Comparison of ENCODE assay signal across 1 cellular context in genomic region chr7:33463131-33463530, GRCh38.
TF ChIP-seq lines count a peak whose summit lies in the region.

No MANE protein-coding gene starts in this region.

TF ChIP-seq in IMR-90, 13 proteins besides CTCF, POLR2A, EP300 and RAD21:
- no peak for TF ChIP-seq FOS (IDR thresholded peaks at IDR 0.05; ENCODE audit: low read depth, low read length)
- TF ChIP-seq USF2 (IDR thresholded peaks at IDR 0.05; ENCODE audit: low read depth, low read length), result no peak
- TF ChIP-seq MAZ (IDR thresholded peaks at IDR 0.05; ENCODE audit: borderline replicate concordance, low read depth, low read length), result no peak
- no peak for TF ChIP-seq RCOR1 (IDR thresholded peaks at IDR 0.05; ENCODE audit: insufficient replicate concordance, low read length)
- no peak for TF ChIP-seq RFX5 (IDR thresholded peaks at IDR 0.05; ENCODE audit: low read depth, low read length)
- no peak for TF ChIP-seq BHLHE40 (IDR thresholded peaks at IDR 0.05; ENCODE audit: low read depth, low read length)
- TF ChIP-seq MXI1 (IDR thresholded peaks at IDR 0.05; ENCODE audit: borderline replicate concordance, low read depth, low read length), result no peak
- no peak for TF ChIP-seq MAFK (IDR thresholded peaks at IDR 0.05; ENCODE audit: low read depth, low read length)
- TF ChIP-seq CHD1 (IDR thresholded peaks at IDR 0.05; ENCODE audit: low read depth, low read length), result no peak
- no peak for TF ChIP-seq NFE2L2 (IDR thresholded peaks at IDR 0.05; ENCODE audit: low read depth, low read length)
- no peak for TF ChIP-seq CEBPB (IDR thresholded peaks at IDR 0.05; ENCODE audit: low read depth, low read length)
- TF ChIP-seq ELK1 (IDR thresholded peaks at IDR 0.05; ENCODE audit: borderline replicate concordance, low read depth, low read length), result no peak
TF ChIP-seq in IMR-90: peak in this region for 0.
